ENCODE assay signal across 14 cellular contexts in genomic region chr15:85354432-85354831, GRCh38. TPM values are rescaled to one million over a fixed set of nuclear protein-coding genes. Genes with fewer than 3 reads are reported as not detected.
A peak's percentile ranks its signal among the peaks of the same experiment; 100 is the strongest.
DNase-seq lines count a peak whose midpoint lies in the region; ATAC-seq, FAIRE-seq and TF ChIP-seq lines count a peak whose summit lies in the region.
"Had no signal": no experiment of that assay in that cellular context is flagged by ENCODE, and none has a peak within 500 bp of the region (broad histone marks: within the 10 kb centered on the region; RNA-seq: fewer than 3 reads in every experiment).

No MANE protein-coding gene starts in this region.

- H3K4me1 ChIP-seq in A549 (peaks cover 35% of the 10 kb centered on the region), adipocyte (ENCODE audit: control insufficient read depth, insufficient read depth, low read length) (peaks cover 19% of the 10 kb centered on the region)

- no peak for TF ChIP-seq RAD21 in A549 (conservative IDR thresholded peaks at IDR 0.05 in 1 of 2, IDR thresholded peaks at IDR 0.05 in 1 of 2)

- peak overlapping the region; percentile 14 to 61; a peak in 4 of 6 replicates for H3K27ac ChIP-seq in A549
- H3K27ac ChIP-seq: HL-60, skin epidermis, transverse colon had no signal

- ATAC-seq in A549 (peak in 1 of 2 experiments; percentile 8; a peak in 3 of 6 replicates), HG02973 (IDR thresholded peaks at IDR 0.05; ENCODE audit: unreplicated experiment) (no peak)

- POLR2A ChIA-PET in A549 (lab: Yijun Ruan, JAX): interaction anchor here (0.5 to 1.3 kb wide), 2 partner anchors 11 to 26 kb away, joined by 4 to 6 read pairs; partner anchors contain the start of gene AKAP13

- no peak overlapping the region for H3K9ac ChIP-seq in adipocyte (ENCODE audit: low read length)

- H3K36me3 ChIP-seq in adipocyte (ENCODE audit: control insufficient read depth, insufficient read depth, low read length, severe bottlenecking): no peaks in the 10 kb centered on the region
- H3K36me3 ChIP-seq: transverse colon had no signal

- H3K27me3 ChIP-seq in adipocyte (replicated peaks; ENCODE audit: control insufficient read depth, insufficient read depth, low read length): no peaks in the 10 kb centered on the region
- H3K27me3 ChIP-seq: transverse colon had no signal

- no peak for DNase-seq in A549 (ENCODE audit: low read depth in 1 of 2, low spot score in 1 of 2)
- peak; percentile 36 for DNase-seq in HK-2 (ENCODE audit: unreplicated experiment)
- DNase-seq in adipocyte (ENCODE audit: low read depth): peak; percentile 36
- peak; percentile 86 for DNase-seq in islet precursor cell
- DNase-seq in NCI-H446 (lab: John Stamatoyannopoulos, UW): no peak
- no peak for DNase-seq in DMS114 treated with DMSO at 0.1 percent for 48 hours (lab: John Stamatoyannopoulos, UW; ENCODE audit: unreplicated experiment)
- no peak for DNase-seq in activated CD8-positive, alpha-beta memory T cell treated with anti-CD3 and anti-CD28 coated beads for 24 hours
- DNase-seq: activated T-cell treated with anti-CD3 and anti-CD28 coated beads, Interleukin-2, amount 50 U/mL, for 1 hour; NCI-H1092 treated with DMSO at 0.1 percent for 48 hours; NCI-H510A treated with DMSO at 0.1 percent for 48 hours; transverse colon had no signal

- TF ChIP-seq CTCF in A549 (IDR thresholded peaks at IDR 0.05): no peak

- CTCF ChIA-PET in A549 (lab: Yijun Ruan, JAX): interaction anchor here (1.9 to 2.4 kb wide), 3 partner anchors 23 to 59 kb away, joined by 8 to 12 read pairs (median 9); no protein-coding TSS in a partner anchor

- WGBS in A549 (ENCODE audit: missing lambda C conversion rate): 48% methylated on average over 4 of the region's 4 CpGs

- no peak for TF ChIP-seq EP300 in A549 (IDR thresholded peaks at IDR 0.05)

- H3K9me3 ChIP-seq in A549 (no peaks in the 10 kb centered on the region), adipocyte (ENCODE audit: control insufficient read depth, low read length) (no peaks in the 10 kb centered on the region)
- H3K9me3 ChIP-seq: transverse colon had no signal

- no peak for FAIRE-seq in A549 (lab: Jason Lieb, UNC)

- H3K4me3 ChIP-seq in A549 (no peak overlapping the region), adipocyte (ENCODE audit: low read length) (no peak overlapping the region)
- H3K4me3 ChIP-seq: skin epidermis, transverse colon had no signal

- TF ChIP-seq POLR2A in A549 (IDR thresholded peaks at IDR 0.05; ENCODE audit: low read length): no peak

- no peak overlapping the region for H3K4me2 ChIP-seq in A549

TF ChIP-seq in A549, 52 proteins besides CTCF, POLR2A, EP300 and RAD21:
- TF ChIP-seq, protein P1, sequence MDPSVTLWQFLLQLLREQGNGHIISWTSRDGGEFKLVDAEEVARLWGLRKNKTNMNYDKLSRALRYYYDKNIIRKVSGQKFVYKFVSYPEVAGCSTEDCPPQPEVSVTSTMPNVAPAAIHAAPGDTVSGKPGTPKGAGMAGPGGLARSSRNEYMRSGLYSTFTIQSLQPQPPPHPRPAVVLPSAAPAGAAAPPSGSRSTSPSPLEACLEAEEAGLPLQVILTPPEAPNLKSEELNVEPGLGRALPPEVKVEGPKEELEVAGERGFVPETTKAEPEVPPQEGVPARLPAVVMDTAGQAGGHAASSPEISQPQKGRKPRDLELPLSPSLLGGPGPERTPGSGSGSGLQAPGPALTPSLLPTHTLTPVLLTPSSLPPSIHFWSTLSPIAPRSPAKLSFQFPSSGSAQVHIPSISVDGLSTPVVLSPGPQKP (IDR thresholded peaks at IDR 0.05; ENCODE audit: low read depth, low read length): no peak
- TF ChIP-seq CEBPB (IDR thresholded peaks at IDR 0.05): no peak
- TF ChIP-seq MAFK (IDR thresholded peaks at IDR 0.05; ENCODE audit: partially characterized antibody): peak; percentile 63
- TF ChIP-seq KDM1A (IDR thresholded peaks at IDR 0.05; ENCODE audit: low read depth): no peak
- no peak for TF ChIP-seq MYC (IDR thresholded peaks at IDR 0.05; ENCODE audit: borderline replicate concordance, low read length)

RNA-seq across cellular contexts. Expression of gene AKAP13, which starts 26.0 kb away (rescaled TPM):
- polyA plus RNA-seq in A549 (2011; rRNA removed) (28.8 and 59.7 TPM in 2 replicates), A549 (2017; fragmentation: RNase III; extraction: RNeasy Plus Mini Kit Qiagen cat#74134 plus additional on column Dnase treatment) (19.9 to 21.5 TPM (median 20.4 TPM) in 3 replicates)
- 11.0 and 12.3 TPM in 2 replicates for polyA plus RNA-seq in A549 (2012; cell fraction: cytosol; rRNA removed)
- 75.3 and 75.7 TPM in 2 replicates for polyA plus RNA-seq in A549 (2012; cell fraction: nucleus; rRNA removed)
- 168 and 171 TPM in 2 replicates for polyA minus RNA-seq in A549 (2011; rRNA and poly(A)+ RNA removed)

Comparison
In these comparisons a context has a peak if more than half of its experiments do, and no peak if none do; other contexts are left out.
1. DNase-seq: peak in HK-2 (single experiment), adipocyte (single experiment) and islet precursor cell (single experiment); none in A549 (0 of 2), NCI-H446 (0 of 2), DMS114 treated with DMSO at 0.1 percent for 48 hours (single experiment) and activated CD8-positive, alpha-beta memory T cell treated with anti-CD3 and anti-CD28 coated beads for 24 hours (single experiment).